20 cellular contexts compared by ENCODE assay signal in genomic region chr18:67310826-67311225, GRCh38.
DNase-seq lines count a peak whose midpoint lies in the region; ATAC-seq and TF ChIP-seq lines count a peak whose summit lies in the region.
"Had no signal": no experiment of that assay in that cellular context is flagged by ENCODE, and none has a peak within 500 bp of the region (broad histone marks: within the 10 kb centered on the region; RNA-seq: fewer than 3 reads in every experiment).

No MANE protein-coding gene starts in this region.

- no peak overlapping the region for H3K9ac ChIP-seq in colonic mucosa (ENCODE audit: low read depth in 2 of 2, low read length in 2 of 2)

- H3K4me1 ChIP-seq in colonic mucosa, result no peaks in the 10 kb centered on the region
- H3K4me1 ChIP-seq in testis, result no peaks in the 10 kb centered on the region
- H3K4me1 ChIP-seq: spleen had no signal

- ATAC-seq in GM19324 (IDR thresholded peaks at IDR 0.05; ENCODE audit: low FRiP score, unreplicated experiment), result no peak
- ATAC-seq: activated T-cell treated with anti-CD3 and anti-CD28 coated beads, Interleukin-2, amount 50 U/mL, for 4 hours; T-helper 17 cell had no signal

- H3K9me3 ChIP-seq in colonic mucosa (no peaks in the 10 kb centered on the region), testis (no peaks in the 10 kb centered on the region)
- H3K9me3 ChIP-seq: spleen had no signal

- no peak for TF ChIP-seq POLR2A in testis (IDR thresholded peaks at IDR 0.05)

- H3K27ac ChIP-seq in colonic mucosa, result no peak overlapping the region
- H3K27ac ChIP-seq in testis, result no peak overlapping the region
- H3K27ac ChIP-seq: coronary artery, spleen had no signal

- H3K27me3 ChIP-seq in colonic mucosa (no peaks in the 10 kb centered on the region), testis (no peaks in the 10 kb centered on the region)
- H3K27me3 ChIP-seq: spleen had no signal

- no peak for TF ChIP-seq CTCF in AG10803 (conservative IDR thresholded peaks at IDR 0.05; ENCODE audit: low read length)
- no peak for TF ChIP-seq CTCF in colonic mucosa (IDR thresholded peaks at IDR 0.05)
- TF ChIP-seq CTCF in testis (IDR thresholded peaks at IDR 0.05), result no peak

- no peak overlapping the region for H3K4me3 ChIP-seq in AG10803 (ENCODE audit: low read length)
- H3K4me3 ChIP-seq in colonic mucosa, result no peak overlapping the region
- no peak overlapping the region for H3K4me3 ChIP-seq in testis
- H3K4me3 ChIP-seq: coronary artery, spleen had no signal

- intact Hi-C loops in colonic mucosa (cut with DNase I) (no loop called here), testis (cut with DNase I; ENCODE audit: low total_unique reads) (no loop called here)

- DNase-seq in AG10803 (ENCODE audit: low read depth) (peak; percentile 35), M059J (ENCODE audit: low read depth) (peak; percentile 65), dermis blood vessel endothelial cell (peak; percentile 68), myocyte (ENCODE audit: low read depth) (peak; percentile 49), colonic mucosa (no peak), testis (no peak)
- no peak for DNase-seq in activated CD4-positive, alpha-beta T cell treated with anti-CD3 and anti-CD28 coated beads, Interleukin-2, amount 50 U/mL, for 4 hours
- DNase-seq: activated CD4-positive, CD25-positive, alpha-beta regulatory T cell; activated naive CD4-positive, alpha-beta T cell treated with anti-CD3 and anti-CD28 coated beads, Interleukin-2, amount 50 U/mL, for 16 hours; activated T-cell treated with anti-CD3 and anti-CD28 coated beads, Interleukin-2, amount 50 U/mL, for 4 hours; CD8-positive, alpha-beta memory T cell; DMS79; glutamatergic neuron; NCI-H1417 treated with DMSO at 0.1 percent for 48 hours; NCI-H2171 treated with DMSO at 0.1 percent for 48 hours; SIG-M5; spleen; T-helper 17 cell had no signal

- H3K36me3 ChIP-seq in colonic mucosa, result no peaks in the 10 kb centered on the region
- no peaks in the 10 kb centered on the region for H3K36me3 ChIP-seq in testis (ENCODE audit: low read depth, missing control alignments)
- H3K36me3 ChIP-seq: spleen had no signal

Comparison
In these comparisons a context has a peak if more than half of its experiments do, and no peak if none do; other contexts are left out.
1. DNase-seq: peak in AG10803 (single experiment), M059J (single experiment), dermis blood vessel endothelial cell (single experiment) and myocyte (single experiment); none in colonic mucosa (single experiment), testis (single experiment) and activated CD4-positive, alpha-beta T cell treated with anti-CD3 and anti-CD28 coated beads, Interleukin-2, amount 50 U/mL, for 4 hours (0 of 2).